ENCODE assay signal across 2 cellular contexts in the genomic region with DNA sequence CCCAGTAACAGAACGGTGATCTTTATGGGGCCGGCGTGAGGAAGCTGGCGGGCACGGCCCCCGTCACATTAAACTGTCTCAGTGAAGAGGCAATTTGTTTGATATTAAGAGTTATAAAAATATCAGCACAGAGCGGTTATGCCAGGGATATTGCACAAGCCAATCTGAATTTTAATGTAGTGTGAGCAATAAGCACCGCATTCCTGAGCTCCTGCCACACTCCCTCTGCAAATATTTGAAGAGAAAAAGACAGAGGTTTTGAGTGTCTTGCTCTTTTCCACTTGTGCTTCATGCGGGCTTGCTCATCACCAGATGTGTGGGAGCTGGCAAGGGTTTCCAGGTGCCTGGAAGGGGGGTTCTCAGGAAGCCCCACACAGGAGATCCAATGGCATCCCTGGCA.
TF ChIP-seq lines count a peak whose summit lies in the region.

No MANE protein-coding gene starts in this region.

TF ChIP-seq in A549, 52 proteins besides CTCF, POLR2A, EP300 and RAD21:
- TF ChIP-seq FOSL2 (IDR thresholded peaks at IDR 0.05) = peak; percentile 66; the same call in 1 of the 2 replicates
- TF ChIP-seq FOSL2 (CRISPR knock-in tag; IDR thresholded peaks at IDR 0.05) = peak; percentile 66
- TF ChIP-seq, protein P1, sequence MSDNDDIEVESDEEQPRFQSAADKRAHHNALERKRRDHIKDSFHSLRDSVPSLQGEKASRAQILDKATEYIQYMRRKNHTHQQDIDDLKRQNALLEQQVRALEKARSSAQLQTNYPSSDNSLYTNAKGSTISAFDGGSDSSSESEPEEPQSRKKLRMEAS (IDR thresholded peaks at IDR 0.05) = peak; percentile 76
- TF ChIP-seq JUN (IDR thresholded peaks at IDR 0.05) = peak; percentile 53 to 87; a peak in 4 of 5 replicates
- peak; percentile 92 for TF ChIP-seq JUNB (IDR thresholded peaks at IDR 0.05)
- TF ChIP-seq, protein P2, sequence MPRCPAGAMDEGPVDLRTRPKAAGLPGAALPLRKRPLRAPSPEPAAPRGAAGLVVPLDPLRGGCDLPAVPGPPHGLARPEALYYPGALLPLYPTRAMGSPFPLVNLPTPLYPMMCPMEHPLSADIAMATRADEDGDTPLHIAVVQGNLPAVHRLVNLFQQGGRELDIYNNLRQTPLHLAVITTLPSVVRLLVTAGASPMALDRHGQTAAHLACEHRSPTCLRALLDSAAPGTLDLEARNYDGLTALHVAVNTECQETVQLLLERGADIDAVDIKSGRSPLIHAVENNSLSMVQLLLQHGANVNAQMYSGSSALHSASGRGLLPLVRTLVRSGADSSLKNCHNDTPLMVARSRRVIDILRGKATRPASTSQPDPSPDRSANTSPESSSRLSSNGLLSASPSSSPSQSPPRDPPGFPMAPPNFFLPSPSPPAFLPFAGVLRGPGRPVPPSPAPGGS (IDR thresholded peaks at IDR 0.05) = peak; percentile 88; the same call in 2 of the 3 replicates
- TF ChIP-seq, protein P3, sequence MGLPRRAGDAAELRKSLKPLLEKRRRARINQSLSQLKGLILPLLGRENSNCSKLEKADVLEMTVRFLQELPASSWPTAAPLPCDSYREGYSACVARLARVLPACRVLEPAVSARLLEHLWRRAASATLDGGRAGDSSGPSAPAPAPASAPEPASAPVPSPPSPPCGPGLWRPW (IDR thresholded peaks at IDR 0.05) = peak; percentile 74; the same call in 1 of the 2 replicates
- TF ChIP-seq CEBPB (IDR thresholded peaks at IDR 0.05) = peak; percentile 95 to 96
- TF ChIP-seq GATA3 (IDR thresholded peaks at IDR 0.05; ENCODE audit: borderline replicate concordance) = peak; percentile 85
- peak; percentile 36; the same call in 2 of the 3 replicates for TF ChIP-seq SMC3 (IDR thresholded peaks at IDR 0.05)
- TF ChIP-seq, protein P4, sequence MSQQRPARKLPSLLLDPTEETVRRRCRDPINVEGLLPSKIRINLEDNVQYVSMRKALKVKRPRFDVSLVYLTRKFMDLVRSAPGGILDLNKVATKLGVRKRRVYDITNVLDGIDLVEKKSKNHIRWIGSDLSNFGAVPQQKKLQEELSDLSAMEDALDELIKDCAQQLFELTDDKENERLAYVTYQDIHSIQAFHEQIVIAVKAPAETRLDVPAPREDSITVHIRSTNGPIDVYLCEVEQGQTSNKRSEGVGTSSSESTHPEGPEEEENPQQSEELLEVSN (IDR thresholded peaks at IDR 0.05; ENCODE audit: borderline replicate concordance, low read depth) = 0 out of 2 replicates have a peak, but pooled peaks have one; percentile 25

TF ChIP-seq in IMR-90, 13 proteins besides CTCF, POLR2A, EP300 and RAD21:
- TF ChIP-seq CEBPB (IDR thresholded peaks at IDR 0.05; ENCODE audit: low read depth, low read length) = peak; percentile 78
